15 cellular contexts compared by ENCODE assay signal in genomic region chr6:147950623-147950987, GRCh38.
DNase-seq lines count a peak whose midpoint lies in the region; ATAC-seq, FAIRE-seq and TF ChIP-seq lines count a peak whose summit lies in the region.
"Had no signal": no experiment of that assay in that cellular context is flagged by ENCODE, and none has a peak within 500 bp of the region (broad histone marks: within the 10 kb centered on the region; RNA-seq: fewer than 3 reads in every experiment).

No MANE protein-coding gene starts in this region.

- H3K4me1 Mint-ChIP-seq in astrocyte (ENCODE audit: low read depth, unreplicated experiment) (no peaks in the 10 kb centered on the region), T-helper 17 cell (no peaks in the 10 kb centered on the region)
- H3K4me1 Mint-ChIP-seq: activated T-helper 17 cell treated with anti-CD3 and anti-CD28 coated beads, Interleukin-2, amount 50 U/mL, for 72 hours; central memory CD8-positive, alpha-beta T cell had no signal

- H3K36me3 ChIP-seq in astrocyte (ENCODE audit: insufficient read depth, low read length) (no peaks in the 10 kb centered on the region), gastroesophageal sphincter (no peaks in the 10 kb centered on the region), osteoblast (ENCODE audit: insufficient read depth, low read length) (no peaks in the 10 kb centered on the region)

- H3K4me1 ChIP-seq in astrocyte (ENCODE audit: insufficient read depth, low read length) = peaks cover 9% of the 10 kb centered on the region
- peaks cover 0 to 11% (median 0%) of the 10 kb centered on the region in 3 donors for H3K4me1 ChIP-seq in gastroesophageal sphincter
- H3K4me1 ChIP-seq in osteoblast (ENCODE audit: insufficient read depth, low read length) = peaks cover 10% of the 10 kb centered on the region

- no peak overlapping the region for H3K9ac ChIP-seq in astrocyte (ENCODE audit: low read length)

- no peak for TF ChIP-seq EP300 in gastroesophageal sphincter (IDR thresholded peaks at IDR 0.05)

- no peak for TF ChIP-seq POLR2A in gastroesophageal sphincter (IDR thresholded peaks at IDR 0.05)

- H2AFZ ChIP-seq in astrocyte (ENCODE audit: low read depth, low read length) (no peak overlapping the region), osteoblast (ENCODE audit: low read length) (peak overlapping the region; percentile 26)

- H3K9me3 ChIP-seq in AG04450 (ENCODE audit: control insufficient read depth, insufficient read depth, low read length) = no peaks in the 10 kb centered on the region
- no peaks in the 10 kb centered on the region for H3K9me3 ChIP-seq in astrocyte (ENCODE audit: insufficient read depth, low read depth, low read length)
- H3K9me3 ChIP-seq in gastroesophageal sphincter = no peaks in the 10 kb centered on the region
- H3K9me3 ChIP-seq in osteoblast (ENCODE audit: low read depth, low read length) = no peaks in the 10 kb centered on the region
- no peaks in the 10 kb centered on the region for H3K9me3 ChIP-seq in T-helper 17 cell (ENCODE audit: control insufficient read depth, low read length, poor library complexity, severe bottlenecking)

- H3K36me3 Mint-ChIP-seq in astrocyte (ENCODE audit: low read depth, unreplicated experiment) (no peaks in the 10 kb centered on the region), T-helper 17 cell (ENCODE audit: low read depth) (no peaks in the 10 kb centered on the region)
- H3K36me3 Mint-ChIP-seq: type B pancreatic cell had no signal

- DNase-seq in AG04450 (ENCODE audit: low read depth, low spot score) (no peak), astrocyte (ENCODE audit: low read depth) (peak; percentile 42), osteoblast (ENCODE audit: insufficient read length, low spot score, missing footprints) (no peak), T-helper 17 cell (no peak), NCI-H345 (lab: John Stamatoyannopoulos, UW) (no peak), D341Med (ENCODE audit: low spot score) (no peak)
- no peak for DNase-seq in activated CD8-positive, alpha-beta memory T cell treated with anti-CD3 and anti-CD28 coated beads, Interleukin-2, amount 50 U/mL, for 4 hours
- DNase-seq: DMS79 treated with DMSO at 0.1 percent for 48 hours, NCI-H82, SIG-M5 had no signal

- H3K79me2 ChIP-seq in astrocyte (ENCODE audit: insufficient read depth, low read length) = no peaks in the 10 kb centered on the region
- no peaks in the 10 kb centered on the region for H3K79me2 ChIP-seq in osteoblast (ENCODE audit: insufficient read depth, low read length)

- no peak for FAIRE-seq in astrocyte (lab: Jason Lieb, UNC)

- H3K27ac Mint-ChIP-seq in astrocyte (ENCODE audit: unreplicated experiment) (no peak overlapping the region), T-helper 17 cell (no peak overlapping the region)
- H3K27ac Mint-ChIP-seq: activated T-helper 17 cell treated with anti-CD3 and anti-CD28 coated beads, Interleukin-2, amount 50 U/mL, for 72 hours; type B pancreatic cell had no signal

- peak; percentile 80 for ATAC-seq in gastroesophageal sphincter
- no peak for ATAC-seq in T-helper 17 cell
- ATAC-seq: activated T-helper 17 cell treated with anti-CD3 and anti-CD28 coated beads, Interleukin-2, amount 50 U/mL, for 72 hours; HCT116 had no signal

- WGBS in gastroesophageal sphincter (ENCODE audit: low coverage in 1 of 2), 2 donors = 8 to 17% methylated on average over 1 to 5 of the region's 5 CpGs

- peaks cover 4% of the 10 kb centered on the region for H3K27me3 ChIP-seq in AG04450 (ENCODE audit: control insufficient read depth, insufficient read depth, low read length)
- no peaks in the 10 kb centered on the region for H3K27me3 ChIP-seq in astrocyte (ENCODE audit: insufficient read depth, low read length)
- no peaks in the 10 kb centered on the region for H3K27me3 ChIP-seq in gastroesophageal sphincter
- H3K27me3 ChIP-seq in osteoblast (ENCODE audit: insufficient read depth, low read length) = no peaks in the 10 kb centered on the region

- no peak overlapping the region for H3K4me3 Mint-ChIP-seq in astrocyte (ENCODE audit: unreplicated experiment)
- no peak overlapping the region for H3K4me3 Mint-ChIP-seq in T-helper 17 cell
- H3K4me3 Mint-ChIP-seq: activated T-helper 17 cell treated with anti-CD3 and anti-CD28 coated beads, Interleukin-2, amount 50 U/mL, for 72 hours; central memory CD8-positive, alpha-beta T cell; type B pancreatic cell had no signal

- H3K4me3 ChIP-seq in AG04450 (ENCODE audit: low read depth, low read length) = no peak overlapping the region
- no peak overlapping the region for H3K4me3 ChIP-seq in astrocyte (ENCODE audit: insufficient read depth, low read depth, low read length)
- H3K4me3 ChIP-seq in gastroesophageal sphincter = no peak overlapping the region
- peak overlapping the region; percentile 11 for H3K4me3 ChIP-seq in osteoblast (ENCODE audit: insufficient read depth, low read length)

- POLR2A ChIA-PET in AG04450 (lab: Yijun Ruan, JAX) = no interaction called here

- CTCF ChIA-PET in AG04450 (lab: Charles Lee) = interaction anchor here (0.6 to 1.0 kb wide), 2 partner anchors 121 to 444 kb away, joined by 3 to 5 read pairs; no protein-coding TSS in a partner anchor

- H3K9me3 Mint-ChIP-seq in astrocyte (ENCODE audit: unreplicated experiment) = peaks cover 1% of the 10 kb centered on the region
- H3K9me3 Mint-ChIP-seq: type B pancreatic cell had no signal

- H4K20me1 ChIP-seq in astrocyte (ENCODE audit: insufficient read depth, low read length) = no peaks in the 10 kb centered on the region
- H4K20me1 ChIP-seq in osteoblast (ENCODE audit: insufficient read depth, low read length) = no peaks in the 10 kb centered on the region

- H3K27ac ChIP-seq in AG04450 (ENCODE audit: low read depth, low read length) = peak overlapping the region; percentile 23
- no peak overlapping the region for H3K27ac ChIP-seq in astrocyte (ENCODE audit: low read depth, low read length)
- peak overlapping the region in 2 of 4 donors; percentile 37 to 44 for H3K27ac ChIP-seq in gastroesophageal sphincter
- no peak overlapping the region for H3K27ac ChIP-seq in osteoblast (ENCODE audit: low read depth, low read length)

- H3K27me3 Mint-ChIP-seq in astrocyte (ENCODE audit: low read depth, unreplicated experiment) (no peaks in the 10 kb centered on the region), T-helper 17 cell (no peaks in the 10 kb centered on the region)
- H3K27me3 Mint-ChIP-seq: central memory CD8-positive, alpha-beta T cell; type B pancreatic cell had no signal

- TF ChIP-seq CTCF in AG04450 (IDR thresholded peaks at IDR 0.05; ENCODE audit: low read depth, low read length) (no peak), astrocyte (IDR thresholded peaks at IDR 0.05; ENCODE audit: insufficient read depth, low read depth, low read length) (no peak), gastroesophageal sphincter (IDR thresholded peaks at IDR 0.05) (no peak), osteoblast (IDR thresholded peaks at IDR 0.05; ENCODE audit: extremely low read depth, low read depth, low read length) (no peak)

- peak overlapping the region; percentile 42 for H3K4me2 ChIP-seq in astrocyte (ENCODE audit: low read length)
- peak overlapping the region; percentile 71 for H3K4me2 ChIP-seq in osteoblast (ENCODE audit: insufficient read depth, low read length)
